ENCODE assay signal across 13 cellular contexts in genomic region chr1:240169188-240169587, GRCh38.
DNase-seq lines count a peak whose midpoint lies in the region; ATAC-seq and TF ChIP-seq lines count a peak whose summit lies in the region.
"Had no signal": no experiment of that assay in that cellular context is flagged by ENCODE, and none has a peak within 500 bp of the region (broad histone marks: within the 10 kb centered on the region; RNA-seq: fewer than 3 reads in every experiment).

No MANE protein-coding gene starts in this region.

- H4K5ac ChIP-seq in mesendoderm (ENCODE audit: low read length): no peak overlapping the region

- no peak overlapping the region for H2BK5ac ChIP-seq in mesendoderm (ENCODE audit: low read length)

- H3K27me3 Mint-ChIP-seq in WTC11 (ENCODE audit: low read depth): no peaks in the 10 kb centered on the region
- H3K27me3 Mint-ChIP-seq: stimulated activated naive CD8-positive, alpha-beta T cell treated with anti-CD3 and anti-CD28 coated beads, Interleukin-15, Interleukin-2, amounts not matched to agents 100 ng/mL and 50 ng/mL, for 24 hours had no signal

- H3K36me3 ChIP-seq in KMS-11 (ENCODE audit: insufficient read depth) (no peaks in the 10 kb centered on the region), mesendoderm (ENCODE audit: control insufficient read depth, insufficient read depth, low read length) (no peaks in the 10 kb centered on the region)
- H3K36me3 ChIP-seq: cardiac muscle cell, spleen had no signal

- H2BK15ac ChIP-seq in mesendoderm (replicated peaks; ENCODE audit: low read depth): no peak overlapping the region

- H2BK120ac ChIP-seq in mesendoderm (ENCODE audit: low read depth, low read length): no peak overlapping the region

- no peaks in the 10 kb centered on the region for H3K4me1 Mint-ChIP-seq in WTC11

- peak; percentile 63; the same call in 1 of the 2 replicates for ATAC-seq in WTC11
- ATAC-seq in GM18907 (IDR thresholded peaks at IDR 0.05; ENCODE audit: unreplicated experiment): no peak
- ATAC-seq in sciatic nerve: no peak
- no peak for ATAC-seq in GM18873 (IDR thresholded peaks at IDR 0.05; ENCODE audit: low FRiP score, unreplicated experiment)

- H3K4me1 ChIP-seq in KMS-11 (ENCODE audit: low read depth, poor library complexity, severe bottlenecking): no peaks in the 10 kb centered on the region
- no peaks in the 10 kb centered on the region for H3K4me1 ChIP-seq in mesendoderm (ENCODE audit: control insufficient read depth, low read depth, low read length)
- H3K4me1 ChIP-seq: spleen had no signal

- no peak overlapping the region for H3K27ac ChIP-seq in KMS-11
- H3K27ac ChIP-seq in mesendoderm (ENCODE audit: low read depth, low read length): no peak overlapping the region
- H3K27ac ChIP-seq: cardiac muscle cell, SK-N-MC, spleen had no signal

- H3K56ac ChIP-seq in mesendoderm (ENCODE audit: low read length): no peak overlapping the region

- no peak overlapping the region for H3K4me3 ChIP-seq in KMS-11 (IDR thresholded peaks at IDR 0.05; ENCODE audit: insufficient read depth, low read depth, low read length)
- H3K4me3 ChIP-seq in mesendoderm (ENCODE audit: low read length): no peak overlapping the region
- H3K4me3 ChIP-seq: cardiac muscle cell, SK-N-MC, spleen had no signal

- H3K18ac ChIP-seq in mesendoderm (ENCODE audit: low read length): no peak overlapping the region

- H3K79me2 ChIP-seq in KMS-11 (ENCODE audit: insufficient read depth, low read depth) (no peaks in the 10 kb centered on the region), mesendoderm (ENCODE audit: control insufficient read depth, insufficient read depth, low read length) (no peaks in the 10 kb centered on the region)

- POLR2A ChIA-PET in WTC11 (lab: Charles Lee): no interaction called here

- H3K9ac ChIP-seq in KMS-11: no peak overlapping the region
- no peak overlapping the region for H3K9ac ChIP-seq in mesendoderm (ENCODE audit: low read length)

- WGBS in mesendoderm (ENCODE audit: extremely low coverage, insufficient coverage, low lambda C conversion rate): no CpG with 5 or more reads among the region's 7 CpGs

- CTCF ChIA-PET in WTC11 (lab: Charles Lee): interaction anchor here (1.2 to 1.3 kb wide), 2 partner anchors 96 to 142 kb away, joined by 3 read pairs; no protein-coding TSS in a partner anchor

- H4K20me1 ChIP-seq in KMS-11 (ENCODE audit: insufficient read depth): no peaks in the 10 kb centered on the region

- no peak overlapping the region for H3K27ac Mint-ChIP-seq in WTC11
- H3K27ac Mint-ChIP-seq: stimulated activated naive CD8-positive, alpha-beta T cell treated with anti-CD3 and anti-CD28 coated beads, Interleukin-15, Interleukin-2, amounts not matched to agents 100 ng/mL and 50 ng/mL, for 24 hours had no signal

- H3K9me3 Mint-ChIP-seq in WTC11: peaks cover 15% of the 10 kb centered on the region

- H3K4me3 Mint-ChIP-seq in WTC11: no peak overlapping the region
- H3K4me3 Mint-ChIP-seq: stimulated activated naive CD8-positive, alpha-beta T cell treated with anti-CD3 and anti-CD28 coated beads, Interleukin-15, Interleukin-2, amounts not matched to agents 100 ng/mL and 50 ng/mL, for 24 hours had no signal

- no peak overlapping the region for H3K23ac ChIP-seq in mesendoderm (ENCODE audit: low read length)

- no peak overlapping the region for H4K8ac ChIP-seq in mesendoderm (ENCODE audit: low read depth, low read length)

- DNase-seq in DMS114 treated with DMSO at 0.1 percent for 48 hours (lab: John Stamatoyannopoulos, UW; ENCODE audit: unreplicated experiment) (peak; percentile 1), WTC11 (ENCODE audit: low spot score) (no peak), mesendoderm (peak; percentile 33), sciatic nerve (ENCODE audit: low spot score) (no peak), DMS79 (lab: John Stamatoyannopoulos, UW) (no peak)
- DNase-seq: NCI-H1694 treated with DMSO at 0.1 percent for 48 hours, spleen had no signal

- no peak overlapping the region for H2AFZ ChIP-seq in KMS-11 (ENCODE audit: low read depth)

- H3K79me1 ChIP-seq in mesendoderm (ENCODE audit: low read length): no peaks in the 10 kb centered on the region

- H3K36me3 Mint-ChIP-seq in WTC11: peaks cover 5% of the 10 kb centered on the region; the same call in 1 of the 2 replicates

- H3K4ac ChIP-seq in mesendoderm (ENCODE audit: low read depth, low read length): no peak overlapping the region

- intact Hi-C loops in sciatic nerve (cut with DNase I): no loop called here

- no peak overlapping the region for H2AK5ac ChIP-seq in mesendoderm (ENCODE audit: low read length)

- H3K27me3 ChIP-seq in KMS-11 (ENCODE audit: insufficient read depth, low read depth) (no peaks in the 10 kb centered on the region), mesendoderm (ENCODE audit: insufficient read depth, low read length, poor library complexity) (no peaks in the 10 kb centered on the region)
- H3K27me3 ChIP-seq: spleen had no signal

- H3K4me2 ChIP-seq in KMS-11 (no peak overlapping the region), mesendoderm (ENCODE audit: low read length) (no peak overlapping the region)

- TF ChIP-seq CTCF in KMS-11 (conservative IDR thresholded peaks at IDR 0.05; ENCODE audit: low read depth, low read length) (0 out of 2 replicates have a peak, but pooled peaks have one; percentile 26), WTC11 (IDR thresholded peaks at IDR 0.05) (no peak)

TF ChIP-seq in WTC11, 78 proteins besides CTCF, POLR2A, EP300 and RAD21:
- TF ChIP-seq ZNF121 (CRISPR knock-in tag; IDR thresholded peaks at IDR 0.05) (no peak), HMGA2 (CRISPR knock-in tag; IDR thresholded peaks at IDR 0.05) (no peak), NFE2L1 (CRISPR knock-in tag; IDR thresholded peaks at IDR 0.05) (no peak), CREM (CRISPR knock-in tag; IDR thresholded peaks at IDR 0.05) (no peak), RELA (CRISPR knock-in tag; IDR thresholded peaks at IDR 0.05; ENCODE audit: borderline replicate concordance) (no peak), ELF4 (CRISPR knock-in tag; IDR thresholded peaks at IDR 0.05; ENCODE audit: low read depth) (no peak), OVOL2 (CRISPR knock-in tag; IDR thresholded peaks at IDR 0.05; ENCODE audit: borderline replicate concordance) (no peak), IRF2 (CRISPR knock-in tag; IDR thresholded peaks at IDR 0.05; ENCODE audit: borderline replicate concordance, low read depth) (no peak), ZNF396 (CRISPR knock-in tag; IDR thresholded peaks at IDR 0.05; ENCODE audit: borderline replicate concordance) (no peak), JUN (CRISPR knock-in tag; IDR thresholded peaks at IDR 0.05) (no peak), ZNF232 (CRISPR knock-in tag; IDR thresholded peaks at IDR 0.05) (no peak), ZNF423 (CRISPR knock-in tag; IDR thresholded peaks at IDR 0.05) (no peak), SP1 (CRISPR knock-in tag; conservative IDR thresholded peaks at IDR 0.05) (no peak)
- TF ChIP-seq, protein P1, sequence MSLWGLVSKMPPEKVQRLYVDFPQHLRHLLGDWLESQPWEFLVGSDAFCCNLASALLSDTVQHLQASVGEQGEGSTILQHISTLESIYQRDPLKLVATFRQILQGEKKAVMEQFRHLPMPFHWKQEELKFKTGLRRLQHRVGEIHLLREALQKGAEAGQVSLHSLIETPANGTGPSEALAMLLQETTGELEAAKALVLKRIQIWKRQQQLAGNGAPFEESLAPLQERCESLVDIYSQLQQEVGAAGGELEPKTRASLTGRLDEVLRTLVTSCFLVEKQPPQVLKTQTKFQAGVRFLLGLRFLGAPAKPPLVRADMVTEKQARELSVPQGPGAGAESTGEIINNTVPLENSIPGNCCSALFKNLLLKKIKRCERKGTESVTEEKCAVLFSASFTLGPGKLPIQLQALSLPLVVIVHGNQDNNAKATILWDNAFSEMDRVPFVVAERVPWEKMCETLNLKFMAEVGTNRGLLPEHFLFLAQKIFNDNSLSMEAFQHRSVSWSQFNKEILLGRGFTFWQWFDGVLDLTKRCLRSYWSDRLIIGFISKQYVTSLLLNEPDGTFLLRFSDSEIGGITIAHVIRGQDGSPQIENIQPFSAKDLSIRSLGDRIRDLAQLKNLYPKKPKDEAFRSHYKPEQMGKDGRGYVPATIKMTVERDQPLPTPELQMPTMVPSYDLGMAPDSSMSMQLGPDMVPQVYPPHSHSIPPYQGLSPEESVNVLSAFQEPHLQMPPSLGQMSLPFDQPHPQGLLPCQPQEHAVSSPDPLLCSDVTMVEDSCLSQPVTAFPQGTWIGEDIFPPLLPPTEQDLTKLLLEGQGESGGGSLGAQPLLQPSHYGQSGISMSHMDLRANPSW (CRISPR knock-in tag; conservative IDR thresholded peaks at IDR 0.05; ENCODE audit: low read depth): no peak

Comparison
In these comparisons a context has a peak if more than half of its experiments do, and no peak if none do; other contexts are left out.
1. DNase-seq: peak in DMS114 treated with DMSO at 0.1 percent for 48 hours (single experiment) and mesendoderm (single experiment); none in WTC11 (single experiment), sciatic nerve (single experiment) and DMS79 (single experiment).